Comparison of ENCODE assay signal across 8 cellular contexts in genomic region chr5:133944263-133945230, GRCh38. TPM values are rescaled to one million over a fixed set of nuclear protein-coding genes. Genes with fewer than 3 reads are reported as not detected.
DNase-seq lines count a peak whose midpoint lies in the region; ATAC-seq and TF ChIP-seq lines count a peak whose summit lies in the region.

No MANE protein-coding gene starts in this region.

- H3K4me3 Mint-ChIP-seq in activated naive CD8-positive, alpha-beta T cell treated with anti-CD3 and anti-CD28 coated beads, Interleukin-2, amount 50 U/mL, for 24 hours, result no peak overlapping the region
- no peak overlapping the region for H3K4me3 Mint-ChIP-seq in effector memory CD8-positive, alpha-beta T cell

- H2AFZ ChIP-seq in hepatocyte, result no peak overlapping the region

- no peaks in the 10 kb centered on the region for H3K79me2 ChIP-seq in hepatocyte

- ATAC-seq in activated naive CD8-positive, alpha-beta T cell treated with anti-CD3 and anti-CD28 coated beads, Interleukin-2, amount 50 U/mL, for 24 hours, result peak; percentile 76
- no peak for ATAC-seq in HG02981 (IDR thresholded peaks at IDR 0.05; ENCODE audit: unreplicated experiment)
- no peak for ATAC-seq in effector memory CD8-positive, alpha-beta T cell (replicated peaks)

- no peak overlapping the region for H3K4me2 ChIP-seq in hepatocyte

- 48% methylated on average over 19 of the region's 19 CpGs for WGBS in hepatocyte (ENCODE audit: low lambda C conversion rate, missing lambda C conversion rate)

- TF ChIP-seq CTCF in HEK293 (tag by site-specific recombination; IDR thresholded peaks at IDR 0.05) (peak; percentile 65; the same call in 1 of the 2 replicates), hepatocyte (IDR thresholded peaks at IDR 0.05; ENCODE audit: poor library complexity) (peak; percentile 70)

- H3K27me3 Mint-ChIP-seq in activated naive CD8-positive, alpha-beta T cell treated with anti-CD3 and anti-CD28 coated beads, Interleukin-2, amount 50 U/mL, for 24 hours, result peaks cover 2% of the 10 kb centered on the region
- H3K27me3 Mint-ChIP-seq in effector memory CD8-positive, alpha-beta T cell, result peaks cover 0 to 35% of the 10 kb centered on the region in 2 donors

- DNase-seq in D341Med (ENCODE audit: low spot score) (peak; percentile 75), NCI-H748 (lab: John Stamatoyannopoulos, UW; ENCODE audit: unreplicated experiment) (peak; percentile 67), hepatocyte (ENCODE audit: low spot score) (peak; percentile 84)
- peak; percentile 67 for DNase-seq in activated naive CD8-positive, alpha-beta T cell treated with anti-CD3 and anti-CD28 coated beads, Interleukin-2, amount 50 U/mL, for 24 hours
- peak; percentile 37 to 64 (median 45) for DNase-seq in stimulated activated CD4-positive, alpha-beta T cell treated with anti-CD3 and anti-CD28 coated beads, Interleukin-12 subunit alpha, Interleukin-12 subunit beta, amount 100 ng/mL, for 48 hours (ENCODE audit: low read depth in 2 of 3, low spot score in 1 of 3)
- no peak for DNase-seq in effector memory CD8-positive, alpha-beta T cell

- H3K4me1 Mint-ChIP-seq in activated naive CD8-positive, alpha-beta T cell treated with anti-CD3 and anti-CD28 coated beads, Interleukin-2, amount 50 U/mL, for 24 hours, result peaks cover 18% of the 10 kb centered on the region
- no peaks in the 10 kb centered on the region for H3K4me1 Mint-ChIP-seq in effector memory CD8-positive, alpha-beta T cell (ENCODE audit: low read depth in 2 of 2)

- H3K27me3 ChIP-seq in hepatocyte, result no peaks in the 10 kb centered on the region

- H3K27ac Mint-ChIP-seq in activated naive CD8-positive, alpha-beta T cell treated with anti-CD3 and anti-CD28 coated beads, Interleukin-2, amount 50 U/mL, for 24 hours, result no peak overlapping the region
- no peak overlapping the region for H3K27ac Mint-ChIP-seq in effector memory CD8-positive, alpha-beta T cell

- no peaks in the 10 kb centered on the region for H3K36me3 ChIP-seq in HEK293 (ENCODE audit: control insufficient read depth in 2 of 2, insufficient read depth in 1 of 2, low read length in 2 of 2)
- no peaks in the 10 kb centered on the region for H3K36me3 ChIP-seq in hepatocyte (replicated peaks; ENCODE audit: insufficient read depth, low read depth)

- H3K27ac ChIP-seq in HEK293 (ENCODE audit: extremely low read depth, low read depth, low read length) (no peak overlapping the region), hepatocyte (no peak overlapping the region)

- CTCF ChIA-PET in HEK293 (lab: Yijun Ruan, JAX), result interaction anchor here (0.5 to 3.4 kb wide), 21 partner anchors 9 to 1125 kb away, joined by 3 to 29 read pairs (median 4); no protein-coding TSS in a partner anchor

- no peaks in the 10 kb centered on the region for H4K20me1 ChIP-seq in hepatocyte (ENCODE audit: insufficient read depth, poor library complexity, severe bottlenecking)

- H3K9me3 Mint-ChIP-seq in activated naive CD8-positive, alpha-beta T cell treated with anti-CD3 and anti-CD28 coated beads, Interleukin-2, amount 50 U/mL, for 24 hours, result no peaks in the 10 kb centered on the region
- no peaks in the 10 kb centered on the region for H3K9me3 Mint-ChIP-seq in effector memory CD8-positive, alpha-beta T cell

- POLR2A ChIA-PET in HEK293 (lab: Yijun Ruan, JAX), result no interaction called here

- no peaks in the 10 kb centered on the region for H3K9me2 ChIP-seq in hepatocyte (replicated peaks; ENCODE audit: insufficient read depth)

- no peaks in the 10 kb centered on the region for H3K9me3 ChIP-seq in HEK293 (ENCODE audit: control insufficient read depth, insufficient read depth, low read depth, low read length)
- no peaks in the 10 kb centered on the region for H3K9me3 ChIP-seq in hepatocyte (ENCODE audit: low read depth)

- H3K4me3 ChIP-seq in HEK293 (ENCODE audit: low read depth, low read length) (no peak overlapping the region), hepatocyte (no peak overlapping the region)

- no peaks in the 10 kb centered on the region for H3K36me3 Mint-ChIP-seq in activated naive CD8-positive, alpha-beta T cell treated with anti-CD3 and anti-CD28 coated beads, Interleukin-2, amount 50 U/mL, for 24 hours (ENCODE audit: low read depth)
- H3K36me3 Mint-ChIP-seq in effector memory CD8-positive, alpha-beta T cell (ENCODE audit: insufficient read depth), result no peaks in the 10 kb centered on the region

- no peaks in the 10 kb centered on the region for H3K4me1 ChIP-seq in HEK293 (ENCODE audit: control insufficient read depth, insufficient read depth, low read length)
- H3K4me1 ChIP-seq in hepatocyte (ENCODE audit: insufficient read depth), result no peaks in the 10 kb centered on the region

TF ChIP-seq in HEK293, 187 proteins besides CTCF, POLR2A, EP300 and RAD21 (continues in another document):
- peak; percentile 51; the same call in 1 of the 2 replicates for TF ChIP-seq ZNF2 (tag by site-specific recombination; IDR thresholded peaks at IDR 0.05)
- TF ChIP-seq GLI2 (tag by site-specific recombination; IDR thresholded peaks at IDR 0.05; ENCODE audit: borderline replicate concordance, low read depth), result no peak
- no peak for TF ChIP-seq SALL2 (tag by site-specific recombination; IDR thresholded peaks at IDR 0.05; ENCODE audit: borderline replicate concordance)
- TF ChIP-seq MEIS1 (CRISPR knock-in tag; IDR thresholded peaks at IDR 0.05; ENCODE audit: borderline replicate concordance), result no peak
- peak; percentile 90 for TF ChIP-seq ZNF654 (tag by site-specific recombination; IDR thresholded peaks at IDR 0.05; ENCODE audit: low read depth)
- no peak for TF ChIP-seq AEBP2 (tag by site-specific recombination; IDR thresholded peaks at IDR 0.05; ENCODE audit: borderline replicate concordance)
- no peak for TF ChIP-seq ZSCAN16 (tag by site-specific recombination; IDR thresholded peaks at IDR 0.05)
- TF ChIP-seq REST (tag by site-specific recombination; IDR thresholded peaks at IDR 0.05), result no peak
- TF ChIP-seq KLF17 (tag by site-specific recombination; IDR thresholded peaks at IDR 0.05), result no peak

RNA-seq across cellular contexts. Expression of gene C5orf15, which starts 23.9 kb away (rescaled TPM):
- total RNA-seq in hepatocyte, result 124 and 126 TPM in 2 replicates
- polyA plus RNA-seq in hepatocyte, result 76.6 and 77.4 TPM in 2 replicates

Comparison
In these comparisons a context has a peak if more than half of its experiments do, and no peak if none do; other contexts are left out.
1. DNase-seq: peak in D341Med (single experiment), NCI-H748 (single experiment), activated naive CD8-positive, alpha-beta T cell treated with anti-CD3 and anti-CD28 coated beads, Interleukin-2, amount 50 U/mL, for 24 hours (single experiment), hepatocyte (single experiment) and stimulated activated CD4-positive, alpha-beta T cell treated with anti-CD3 and anti-CD28 coated beads, Interleukin-12 subunit alpha, Interleukin-12 subunit beta, amount 100 ng/mL, for 48 hours (3 of 3); none in effector memory CD8-positive, alpha-beta T cell (0 of 3).